Comparison of ENCODE assay signal across 28 cellular contexts in genomic region chr1:183905497-183905896, GRCh38.
"Had no signal": no experiment of that assay in that cellular context is flagged by ENCODE, and none has a peak within 500 bp of the region (broad histone marks: within the 10 kb centered on the region; RNA-seq: fewer than 3 reads in every experiment).

No MANE protein-coding gene starts in this region.

- H3K27ac ChIP-seq: adrenal gland, body of pancreas, cardiac muscle cell, esophagus muscularis mucosa, foreskin keratinocyte, left lung, skin epidermis, upper lobe of left lung had no signal

- H3K27me3 ChIP-seq: adrenal gland, body of pancreas, cardiac muscle cell, esophagus muscularis mucosa, foreskin keratinocyte, left lung, upper lobe of left lung had no signal

- H3K9me3 Mint-ChIP-seq: activated naive CD4-positive, alpha-beta T cell treated with anti-CD3 and anti-CD28 coated beads for 36 hours; activated naive CD8-positive, alpha-beta T cell treated with anti-CD3 and anti-CD28 coated beads for 36 hours; activated T-helper 1 cell treated with anti-CD3 and anti-CD28 coated beads, Interleukin-12 subunit alpha, Interleukin-12 subunit beta, Interleukin-2, Interleukin-4 antibody, amounts not matched to agents 30 ng/mL and 10 ng/mL and 1 ng/mL, durations not matched to agents 14 hours and 24 hours and 36 hours; endodermal cell; natural killer cell treated with Interleukin-12 subunit alpha and Interleukin-12 subunit beta and Interleukin-15 and Interleukin-18, amount 100 ng/mL, for 72 hours; T-helper 2 cell treated with Interferon-gamma antibody and Interleukin-4, amounts not matched to agents 5 μg/mL and 100 μg/mL, for 36 hours had no signal

- H3K4me1 Mint-ChIP-seq: endodermal cell had no signal

- H3K9me3 ChIP-seq: adrenal gland, body of pancreas, esophagus muscularis mucosa, left lung, mucosa of descending colon, upper lobe of left lung had no signal

- H3K36me3 Mint-ChIP-seq: activated naive CD8-positive, alpha-beta T cell treated with anti-CD3 and anti-CD28 coated beads for 36 hours; natural killer cell treated with Interleukin-12 subunit alpha and Interleukin-12 subunit beta and Interleukin-15 and Interleukin-18, amount 100 ng/mL, for 72 hours had no signal

- ATAC-seq: body of pancreas; foreskin keratinocyte; left lung; mucosa of descending colon; natural killer cell treated with Interleukin-12 subunit alpha and Interleukin-12 subunit beta and Interleukin-15 and Interleukin-18, amount 100 ng/mL, for 72 hours; sciatic nerve; stimulated activated naive CD8-positive, alpha-beta T cell treated with anti-CD3 and anti-CD28 coated beads, Interleukin-15, Interleukin-2, amounts not matched to agents 100 U/mL and 50 U/mL, for 24 hours had no signal

- H3K27ac Mint-ChIP-seq: activated naive CD4-positive, alpha-beta T cell treated with anti-CD3 and anti-CD28 coated beads for 36 hours; activated naive CD8-positive, alpha-beta T cell treated with anti-CD3 and anti-CD28 coated beads for 36 hours; activated T-helper 1 cell treated with anti-CD3 and anti-CD28 coated beads, Interleukin-12 subunit alpha, Interleukin-12 subunit beta, Interleukin-2, Interleukin-4 antibody, amounts not matched to agents 30 ng/mL and 10 ng/mL and 1 ng/mL, durations not matched to agents 14 hours and 24 hours and 36 hours; endodermal cell; natural killer cell treated with Interleukin-12 subunit alpha and Interleukin-12 subunit beta and Interleukin-15 and Interleukin-18, amount 100 ng/mL, for 72 hours; T-helper 2 cell treated with Interferon-gamma antibody and Interleukin-4, amounts not matched to agents 5 μg/mL and 100 μg/mL, for 36 hours had no signal

- DNase-seq: activated CD4-positive, alpha-beta T cell treated with anti-CD3 and anti-CD28 coated beads for 4 hours; activated CD4-positive, alpha-beta T cell treated with anti-CD3 and anti-CD28 coated beads, Interleukin-2, amount 50 U/mL, for 48 hours; activated CD8-positive, alpha-beta memory T cell treated with anti-CD3 and anti-CD28 coated beads, Interleukin-2, amount 50 U/mL, for 4 hours; activated effector memory CD4-positive, alpha-beta T cell treated with anti-CD3 and anti-CD28 coated beads, Interleukin-2, amount 50 U/mL, for 16 hours; activated naive CD4-positive, alpha-beta T cell treated with anti-CD3 and anti-CD28 coated beads for 36 hours; activated naive CD8-positive, alpha-beta T cell treated with anti-CD3 and anti-CD28 coated beads for 36 hours; activated T-cell treated with anti-CD3 and anti-CD28 coated beads, Interleukin-2, amount 50 U/mL, for 1 hour; adrenal gland; aorta; body of pancreas; endodermal cell; foreskin keratinocyte; kidney glomerular epithelial cell; left lung; mucosa of descending colon; posterior cingulate gyrus; stimulated activated CD4-positive, alpha-beta T cell treated with anti-CD3 and anti-CD28 coated beads, Interleukin-12 subunit alpha, Interleukin-12 subunit beta, amount 100 ng/mL, for 4 hours; stimulated activated CD4-positive, alpha-beta T cell treated with anti-CD3 and anti-CD28 coated beads, Interleukin-4, amount 100 ng/mL, for 1 hour; stimulated activated naive CD8-positive, alpha-beta T cell treated with anti-CD3 and anti-CD28 coated beads, Interleukin-15, Interleukin-2, amounts not matched to agents 100 U/mL and 50 U/mL, for 24 hours; T-helper 1 cell; upper lobe of left lung had no signal

- H3K4me1 ChIP-seq: body of pancreas, foreskin keratinocyte, upper lobe of left lung had no signal

- H3K4me3 ChIP-seq: adrenal gland, body of pancreas, cardiac muscle cell, esophagus muscularis mucosa, left lung, mucosa of descending colon, skin epidermis, upper lobe of left lung had no signal

- H3K4me3 Mint-ChIP-seq: activated naive CD4-positive, alpha-beta T cell treated with anti-CD3 and anti-CD28 coated beads for 36 hours; activated naive CD8-positive, alpha-beta T cell treated with anti-CD3 and anti-CD28 coated beads for 36 hours; activated T-helper 1 cell treated with anti-CD3 and anti-CD28 coated beads, Interleukin-12 subunit alpha, Interleukin-12 subunit beta, Interleukin-2, Interleukin-4 antibody, amounts not matched to agents 30 ng/mL and 10 ng/mL and 1 ng/mL, durations not matched to agents 14 hours and 24 hours and 36 hours; endodermal cell; natural killer cell treated with Interleukin-12 subunit alpha and Interleukin-12 subunit beta and Interleukin-15 and Interleukin-18, amount 100 ng/mL, for 72 hours; T-helper 2 cell treated with Interferon-gamma antibody and Interleukin-4, amounts not matched to agents 5 μg/mL and 100 μg/mL, for 36 hours had no signal

- H3K27me3 Mint-ChIP-seq: activated naive CD8-positive, alpha-beta T cell treated with anti-CD3 and anti-CD28 coated beads for 36 hours had no signal
